17 cellular contexts compared by ENCODE assay signal in the genomic region with DNA sequence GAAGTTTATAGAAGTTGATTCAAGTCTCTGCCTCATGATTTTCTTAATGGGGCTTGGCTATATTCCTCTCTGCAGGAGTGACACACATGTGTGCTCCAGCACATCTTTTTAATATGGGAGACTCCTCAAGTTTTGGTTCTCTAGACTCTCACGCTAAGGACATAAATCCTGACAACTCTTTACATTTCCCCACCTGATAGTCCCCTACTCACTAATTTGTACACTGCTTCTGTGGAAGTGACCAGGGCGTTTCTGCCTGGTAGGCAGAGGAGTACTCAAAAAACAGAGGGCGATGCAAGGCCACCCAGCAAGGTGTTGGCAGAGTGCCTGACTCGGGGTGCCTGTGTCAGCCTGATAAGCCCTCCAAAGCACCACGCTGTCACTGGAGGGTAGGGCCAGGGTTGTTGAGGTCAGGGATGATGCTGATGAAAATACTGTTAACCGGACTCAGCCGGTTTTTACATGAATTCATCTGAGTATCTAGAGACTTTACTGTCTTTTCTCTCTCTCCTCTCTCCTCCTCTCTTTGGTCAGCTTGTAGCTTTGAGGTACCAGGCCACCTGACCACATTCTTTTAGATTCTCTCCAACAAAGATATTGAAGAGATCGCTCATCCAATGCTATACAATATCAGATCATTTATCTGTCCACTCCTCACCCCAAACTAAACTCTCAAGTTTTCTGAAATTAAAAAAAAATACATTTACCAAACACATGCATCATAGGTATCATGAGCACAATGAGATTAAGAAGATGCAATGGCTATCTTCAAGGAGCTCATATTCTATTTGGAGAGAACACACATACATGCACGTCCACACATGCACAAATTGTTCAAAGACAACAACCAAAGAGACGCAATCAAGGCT.
A peak's percentile ranks its signal among the peaks of the same experiment; 100 is the strongest.
DNase-seq lines count a peak whose midpoint lies in the region; ATAC-seq, FAIRE-seq and TF ChIP-seq lines count a peak whose summit lies in the region.
"Had no signal": no experiment of that assay in that cellular context is flagged by ENCODE, and none has a peak within 500 bp of the region (broad histone marks: within the 10 kb centered on the region; RNA-seq: fewer than 3 reads in every experiment).

No MANE protein-coding gene starts in this region.

- no peak overlapping the region for H3K4me2 ChIP-seq in HepG2 (ENCODE audit: low read depth, low read length)

- H3K27ac ChIP-seq in right lobe of liver (no peak overlapping the region), HepG2 (ENCODE audit: extremely low read length, insufficient read depth, low read length) (no peak overlapping the region), vagina (peak overlapping the region; percentile 79)

- H3K4me1 Mint-ChIP-seq in nephron progenitor cell, result peaks cover 94% of the 10 kb centered on the region
- peaks cover 31% of the 10 kb centered on the region for H3K4me1 Mint-ChIP-seq in activated naive CD8-positive, alpha-beta T cell treated with anti-CD3 and anti-CD28 coated beads for 36 hours

- peak overlapping the region; percentile 2 for H3K4me3 Mint-ChIP-seq in nephron progenitor cell
- no peak overlapping the region for H3K4me3 Mint-ChIP-seq in activated naive CD8-positive, alpha-beta T cell treated with anti-CD3 and anti-CD28 coated beads for 36 hours
- H3K4me3 Mint-ChIP-seq: activated naive CD4-positive, alpha-beta T cell treated with anti-CD3 and anti-CD28 coated beads, Interleukin-2, amount 10 ng/mL, durations not matched to agents 7 days and 5 days; naive thymus-derived CD4-positive, alpha-beta T cell had no signal

- peak in 2 of 3 donors; percentile 43 to 51 for DNase-seq in right lobe of liver
- no peak for DNase-seq in HepG2 (ENCODE audit: low spot score)
- DNase-seq in Right ventricle myocardium superior, result peak; percentile 76
- DNase-seq in nephron progenitor cell, result no peak
- no peak for DNase-seq in vagina (ENCODE audit: extremely low spot score in 2 of 2)
- DNase-seq in activated CD4-positive, alpha-beta T cell treated with anti-CD3 and anti-CD28 coated beads, Interleukin-2, amount 50 U/mL, for 1 hour, result no peak
- DNase-seq in activated naive CD8-positive, alpha-beta T cell treated with anti-CD3 and anti-CD28 coated beads for 36 hours, result no peak
- DNase-seq: ACHN; activated CD4-positive, CD25-positive, alpha-beta regulatory T cell treated with anti-CD3 and anti-CD28 coated beads, Interleukin-2, amount 50 U/mL, for 72 hours; activated naive CD4-positive, alpha-beta T cell treated with anti-CD3 and anti-CD28 coated beads, Interleukin-2, amount 10 ng/mL, durations not matched to agents 7 days and 5 days; caudate nucleus; kidney; naive thymus-derived CD4-positive, alpha-beta T cell; stimulated activated CD4-positive, alpha-beta T cell treated with anti-CD3 and anti-CD28 coated beads, Interleukin-2, amount 100 ng/mL, for 48 hours; SW 1271 had no signal

- H3K9me3 ChIP-seq in right lobe of liver, result no peaks in the 10 kb centered on the region
- no peaks in the 10 kb centered on the region for H3K9me3 ChIP-seq in HepG2 (ENCODE audit: low read length)
- H3K9me3 ChIP-seq in vagina, result no peaks in the 10 kb centered on the region

- CTCF ChIA-PET in HepG2 (lab: Yijun Ruan, JAX; ENCODE audit: low intra/inter-chr PET ratio, low total read pairs), result no interaction called here

- no peaks in the 10 kb centered on the region for H3K79me2 ChIP-seq in HepG2 (ENCODE audit: insufficient read depth, low read length)

- WGBS in right lobe of liver (ENCODE audit: insufficient coverage, low coverage, low lambda C conversion rate, missing lambda C conversion rate), result 72% methylated on average over 7 of the region's 10 CpGs
- 37% methylated on average over 10 of the region's 10 CpGs for WGBS in HepG2 (ENCODE audit: low lambda C conversion rate)

- FAIRE-seq in HepG2 (lab: Jason Lieb, UNC), result no peak
- FAIRE-seq: HTR-8/SVneo, kidney had no signal

- TF ChIP-seq POLR2A in right lobe of liver (IDR thresholded peaks at IDR 0.05), result no peak
- no peak for TF ChIP-seq POLR2A in HepG2 (IDR thresholded peaks at IDR 0.05; ENCODE audit: insufficient read depth in 1 of 2, low read depth in 2 of 2, low read length in 2 of 2)
- TF ChIP-seq POLR2A in vagina (IDR thresholded peaks at IDR 0.05), result no peak

- peaks cover 0 to 4% (median 0%) of the 10 kb centered on the region in 4 donors for H3K4me1 ChIP-seq in right lobe of liver
- no peaks in the 10 kb centered on the region; the same call in 1 of the 2 replicates for H3K4me1 ChIP-seq in HepG2 (ENCODE audit: insufficient read depth, low read length)
- H3K4me1 ChIP-seq in vagina, result peaks cover 44% of the 10 kb centered on the region

- H3K36me3 ChIP-seq in right lobe of liver (no peaks in the 10 kb centered on the region), HepG2 (replicated peaks in 1 of 2; ENCODE audit: control insufficient read depth in 1 of 2, insufficient read depth in 2 of 2, low read length in 2 of 2) (no peaks in the 10 kb centered on the region), vagina (no peaks in the 10 kb centered on the region)

- intact Hi-C loops in right lobe of liver (cut with DNase I) (no loop called here), HepG2 (cut with micrococcal nuclease; ENCODE audit: unreplicated experiment) (no loop called here), Right ventricle myocardium superior (cut with DNase I) (no loop called here), vagina (cut with DNase I) (no loop called here)

- H3K27me3 Mint-ChIP-seq in nephron progenitor cell (ENCODE audit: low read depth, poor library complexity), result no peaks in the 10 kb centered on the region
- no peaks in the 10 kb centered on the region for H3K27me3 Mint-ChIP-seq in activated naive CD8-positive, alpha-beta T cell treated with anti-CD3 and anti-CD28 coated beads for 36 hours

- ATAC-seq in right lobe of liver (peak in 3 of 4 donors; percentile 10 to 36 (median 22)), HepG2 (no peak), Right ventricle myocardium superior (ENCODE audit: poor library complexity) (peak; percentile 77), HG02798 (IDR thresholded peaks at IDR 0.05; ENCODE audit: poor library complexity, unreplicated experiment) (no peak)
- ATAC-seq: naive thymus-derived CD4-positive, alpha-beta T cell had no signal

- in situ Hi-C loops in HepG2 (cut with HindIII; ENCODE audit: extremely low pct_ligation_motif_present, low pct_unique_long_range_greater_than_20kb), result no loop called here

- no peaks in the 10 kb centered on the region for H4K20me1 ChIP-seq in HepG2 (ENCODE audit: insufficient read depth, low read length)

- peak overlapping the region; percentile 76 for H3K27ac Mint-ChIP-seq in nephron progenitor cell
- H3K27ac Mint-ChIP-seq in activated naive CD8-positive, alpha-beta T cell treated with anti-CD3 and anti-CD28 coated beads for 36 hours, result no peak overlapping the region
- H3K27ac Mint-ChIP-seq: activated naive CD4-positive, alpha-beta T cell treated with anti-CD3 and anti-CD28 coated beads, Interleukin-2, amount 10 ng/mL, durations not matched to agents 7 days and 5 days had no signal

- H3K9ac ChIP-seq in HepG2 (ENCODE audit: insufficient read depth, low read depth, low read length), result no peak overlapping the region

- no TSS peak for BruUV-seq in HepG2 (replicated peaks; lab: Mats Ljungman, UMichigan)

- TF ChIP-seq RAD21 in HepG2 (CRISPR knock-in tag; IDR thresholded peaks at IDR 0.05), result no peak

- peaks cover 9% of the 10 kb centered on the region for H3K9me3 Mint-ChIP-seq in nephron progenitor cell
- no peaks in the 10 kb centered on the region for H3K9me3 Mint-ChIP-seq in activated naive CD8-positive, alpha-beta T cell treated with anti-CD3 and anti-CD28 coated beads for 36 hours
- H3K9me3 Mint-ChIP-seq: activated naive CD4-positive, alpha-beta T cell treated with anti-CD3 and anti-CD28 coated beads, Interleukin-2, amount 10 ng/mL, durations not matched to agents 7 days and 5 days; naive thymus-derived CD4-positive, alpha-beta T cell had no signal

- no peaks in the 10 kb centered on the region for H3K27me3 ChIP-seq in right lobe of liver
- H3K27me3 ChIP-seq in HepG2 (ENCODE audit: control insufficient read depth in 1 of 2, insufficient read depth in 2 of 2, low read length in 2 of 2), result peaks cover 0 to 8% of the 10 kb centered on the region in 2 experiments; a peak in 1 of 5 replicates
- H3K27me3 ChIP-seq in vagina, result no peaks in the 10 kb centered on the region

- H2AFZ ChIP-seq in HepG2 (ENCODE audit: low read length), result no peak overlapping the region

- POLR2A ChIA-PET in HepG2 (lab: Yijun Ruan, JAX), result no interaction called here

- TF ChIP-seq CTCF in right lobe of liver (IDR thresholded peaks at IDR 0.05), result no peak
- no peak for TF ChIP-seq CTCF in HepG2 (CRISPR knock-in tag; IDR thresholded peaks at IDR 0.05)
- no peak for TF ChIP-seq CTCF in nephron progenitor cell (IDR thresholded peaks at IDR 0.05)
- no peak for TF ChIP-seq CTCF in vagina (IDR thresholded peaks at IDR 0.05)

- no peak overlapping the region for H3K4me3 ChIP-seq in right lobe of liver
- no peak overlapping the region for H3K4me3 ChIP-seq in HepG2 (replicated peaks in 1 of 3; ENCODE audit: insufficient read depth in 1 of 3, low read depth in 2 of 3, low read length in 3 of 3)
- no peak overlapping the region for H3K4me3 ChIP-seq in vagina

- TF ChIP-seq EP300 in HepG2 (IDR thresholded peaks at IDR 0.05; ENCODE audit: low read depth in 2 of 2, low read length in 2 of 2), result no peak
- TF ChIP-seq EP300 in HepG2 (CRISPR knock-in tag; IDR thresholded peaks at IDR 0.05; ENCODE audit: borderline replicate concordance), result no peak

- peaks cover 12% of the 10 kb centered on the region for H3K36me3 Mint-ChIP-seq in nephron progenitor cell (ENCODE audit: low read depth)
- H3K36me3 Mint-ChIP-seq in activated naive CD8-positive, alpha-beta T cell treated with anti-CD3 and anti-CD28 coated beads for 36 hours, result no peaks in the 10 kb centered on the region
- H3K36me3 Mint-ChIP-seq: activated naive CD4-positive, alpha-beta T cell treated with anti-CD3 and anti-CD28 coated beads, Interleukin-2, amount 10 ng/mL, durations not matched to agents 7 days and 5 days; naive thymus-derived CD4-positive, alpha-beta T cell had no signal

TF ChIP-seq in HepG2, 621 proteins besides CTCF, POLR2A, EP300 and RAD21 (continues in another document):
- TF ChIP-seq ZKSCAN1 (IDR thresholded peaks at IDR 0.05; ENCODE audit: low read length) (no peak), SKI (IDR thresholded peaks at IDR 0.05; ENCODE audit: partially characterized antibody) (no peak), NR2F6 (IDR thresholded peaks at IDR 0.05) (no peak), NR2F6 (CRISPR knock-in tag; IDR thresholded peaks at IDR 0.05) (no peak), KDM6A (CRISPR knock-in tag; IDR thresholded peaks at IDR 0.05; ENCODE audit: low read depth) (no peak)

Comparison
In these comparisons a context has a peak if more than half of its experiments do, and no peak if none do; other contexts are left out.
1. ATAC-seq: peak in right lobe of liver (3 of 4) and Right ventricle myocardium superior (single experiment); none in HepG2 (single experiment) and HG02798 (single experiment).
2. DNase-seq: peak in right lobe of liver (2 of 3) and Right ventricle myocardium superior (single experiment); none in HepG2 (single experiment), nephron progenitor cell (single experiment), vagina (0 of 2), activated CD4-positive, alpha-beta T cell treated with anti-CD3 and anti-CD28 coated beads, Interleukin-2, amount 50 U/mL, for 1 hour (single experiment) and activated naive CD8-positive, alpha-beta T cell treated with anti-CD3 and anti-CD28 coated beads for 36 hours (single experiment).